14 cellular contexts compared by ENCODE assay signal in genomic region chr1:54350360-54350759, GRCh38. TPM values are rescaled to one million over a fixed set of nuclear protein-coding genes. Genes with fewer than 3 reads are reported as not detected.
DNase-seq lines count a peak whose midpoint lies in the region; ATAC-seq and TF ChIP-seq lines count a peak whose summit lies in the region.
"Had no signal": no experiment of that assay in that cellular context is flagged by ENCODE, and none has a peak within 500 bp of the region (broad histone marks: within the 10 kb centered on the region; RNA-seq: fewer than 3 reads in every experiment).

No MANE protein-coding gene starts in this region.

- H3K4me1 ChIP-seq in HUES6 (ENCODE audit: control insufficient read depth, insufficient read depth, low read length): peaks cover 73% of the 10 kb centered on the region
- H3K4me1 ChIP-seq in transverse colon: peaks cover 0 to 56% (median 41%) of the 10 kb centered on the region in 4 donors
- no peaks in the 10 kb centered on the region for H3K4me1 ChIP-seq in Karpas-422 (ENCODE audit: low read length)

- H4K20me1 ChIP-seq in Karpas-422 (ENCODE audit: insufficient read depth, low read depth, low read length): no peaks in the 10 kb centered on the region

- H3K9ac ChIP-seq in HUES6 (ENCODE audit: low read length) (peak overlapping the region; percentile 15), Karpas-422 (ENCODE audit: low read length) (no peak overlapping the region)
- H3K9ac ChIP-seq: GM23248 had no signal

- DNase-seq in memory B cell (ENCODE audit: low spot score in 2 of 2) (no peak), transverse colon (no peak), AG08395 (ENCODE audit: low spot score) (no peak), Karpas-422 (no peak), HFFc6 (no peak)
- DNase-seq: activated CD4-positive, alpha-beta memory T cell treated with anti-CD3 and anti-CD28 coated beads for 36 hours; activated T-cell treated with anti-CD3 and anti-CD28 coated beads, Interleukin-2, amount 50 U/mL, for 4 hours; GM23248; IMR-90; NCI-H1436; NCI-H345 had no signal

- intact Hi-C loops in transverse colon (cut with DNase I; ENCODE audit: low total_unique reads): no loop called here

- no peak for TF ChIP-seq POLR2A in transverse colon (IDR thresholded peaks at IDR 0.05)

- H3K9me2 ChIP-seq in Karpas-422 (replicated peaks; ENCODE audit: insufficient read depth, low read length): no peaks in the 10 kb centered on the region

- no peak for TF ChIP-seq EP300 in transverse colon (IDR thresholded peaks at IDR 0.05; ENCODE audit: low read depth)

- H3K4me3 Mint-ChIP-seq in memory B cell: no peak overlapping the region
- no peak overlapping the region for H3K4me3 Mint-ChIP-seq in HFFc6
- H3K4me3 Mint-ChIP-seq: activated CD4-positive, alpha-beta memory T cell treated with anti-CD3 and anti-CD28 coated beads for 36 hours; activated T-cell treated with anti-CD3 and anti-CD28 coated beads, Interleukin-2, amount 50 U/mL, for 4 hours; central memory CD8-positive, alpha-beta T cell had no signal

- no peaks in the 10 kb centered on the region for H3K9me3 ChIP-seq in HUES6 (ENCODE audit: control insufficient read depth, insufficient read depth, low read depth, low read length)
- H3K9me3 ChIP-seq in transverse colon: no peaks in the 10 kb centered on the region
- H3K9me3 ChIP-seq in Karpas-422 (ENCODE audit: low read length): no peaks in the 10 kb centered on the region

- in situ Hi-C loops in transverse colon (cut with MboI; ENCODE audit: low pct_ligation_motif_present in 1 of 4, low pct_unique_long_range_greater_than_20kb in 1 of 4, low sequenced_read_pairs in 3 of 4): no loop called here

- WGBS in transverse colon (ENCODE audit: low coverage in 1 of 2), 2 donors: 53 to 60% methylated on average over 1 to 5 of the region's 5 CpGs

- H3K27ac ChIP-seq in HUES6 (ENCODE audit: low read depth, low read length): 0 out of 2 replicates have a peak overlapping the region, but pooled peaks have one; percentile 9
- peak overlapping the region; percentile 92 for H3K27ac ChIP-seq in VCaP
- H3K27ac ChIP-seq in transverse colon: peak overlapping the region; percentile 9 to 68 (median 54)
- H3K27ac ChIP-seq in Karpas-422 (ENCODE audit: low read length): no peak overlapping the region
- H3K27ac ChIP-seq: GM23248 had no signal

- no peak overlapping the region for H3K4me2 ChIP-seq in Karpas-422 (ENCODE audit: low read depth, low read length, poor library complexity, severe bottlenecking)

- no peak for ATAC-seq in memory B cell (ENCODE audit: low read depth)
- ATAC-seq: activated T-cell treated with anti-CD3 and anti-CD28 coated beads, Interleukin-2, amount 50 U/mL, for 4 hours had no signal

- H3K36me3 ChIP-seq in HUES6 (ENCODE audit: control insufficient read depth, insufficient read depth, low read length): 0 out of 2 replicates have a peak, but pooled peaks cover 4% of the 10 kb centered on the region
- no peaks in the 10 kb centered on the region for H3K36me3 ChIP-seq in transverse colon
- H3K36me3 ChIP-seq in Karpas-422 (ENCODE audit: insufficient read depth, low read length): no peaks in the 10 kb centered on the region

- H3K4me3 ChIP-seq in HUES6 (ENCODE audit: low read depth, low read length): no peak overlapping the region
- H3K4me3 ChIP-seq in transverse colon: no peak overlapping the region
- H3K4me3 ChIP-seq in Karpas-422 (ENCODE audit: low read length): no peak overlapping the region
- H3K4me3 ChIP-seq: GM23248 had no signal

- H3K27me3 ChIP-seq in HUES6 (ENCODE audit: control insufficient read depth, insufficient read depth, low read length) (no peaks in the 10 kb centered on the region), transverse colon (no peaks in the 10 kb centered on the region), Karpas-422 (ENCODE audit: low read length) (no peaks in the 10 kb centered on the region)

- H3K27me3 Mint-ChIP-seq in memory B cell: no peaks in the 10 kb centered on the region
- no peaks in the 10 kb centered on the region; the same call in 1 of the 2 replicates for H3K27me3 Mint-ChIP-seq in HFFc6 (ENCODE audit: insufficient read depth)
- H3K27me3 Mint-ChIP-seq: activated CD4-positive, alpha-beta memory T cell treated with anti-CD3 and anti-CD28 coated beads for 36 hours; central memory CD8-positive, alpha-beta T cell had no signal

- H3K9me3 Mint-ChIP-seq in memory B cell (no peaks in the 10 kb centered on the region), HFFc6 (no peaks in the 10 kb centered on the region)
- H3K9me3 Mint-ChIP-seq: activated CD4-positive, alpha-beta memory T cell treated with anti-CD3 and anti-CD28 coated beads for 36 hours; activated T-cell treated with anti-CD3 and anti-CD28 coated beads, Interleukin-2, amount 50 U/mL, for 4 hours; central memory CD8-positive, alpha-beta T cell had no signal

- H3K27ac Mint-ChIP-seq in memory B cell: peak overlapping the region; percentile 25
- H3K27ac Mint-ChIP-seq in HFFc6: no peak overlapping the region
- H3K27ac Mint-ChIP-seq: activated CD4-positive, alpha-beta memory T cell treated with anti-CD3 and anti-CD28 coated beads for 36 hours had no signal

- H2AFZ ChIP-seq in Karpas-422 (ENCODE audit: low read length): no peak overlapping the region
- H2AFZ ChIP-seq: GM23248 had no signal

- H3K79me2 ChIP-seq in Karpas-422 (ENCODE audit: low read length): no peaks in the 10 kb centered on the region

- TF ChIP-seq CTCF in VCaP (conservative IDR thresholded peaks at IDR 0.05) (no peak), transverse colon (IDR thresholded peaks at IDR 0.05) (no peak), HFFc6 (IDR thresholded peaks at IDR 0.05) (no peak)

- H3K36me3 Mint-ChIP-seq in memory B cell (no peaks in the 10 kb centered on the region), HFFc6 (ENCODE audit: low read depth) (peaks cover 5% of the 10 kb centered on the region; the same call in 1 of the 2 replicates)
- H3K36me3 Mint-ChIP-seq: activated CD4-positive, alpha-beta memory T cell treated with anti-CD3 and anti-CD28 coated beads for 36 hours had no signal

- peaks cover 4% of the 10 kb centered on the region for H3K4me1 Mint-ChIP-seq in memory B cell
- peaks cover 33% of the 10 kb centered on the region for H3K4me1 Mint-ChIP-seq in HFFc6 (ENCODE audit: low read depth)

RNA-seq across cellular contexts. Expression of gene SSBP3, which starts 55.8 kb away (rescaled TPM):
- total RNA-seq in transverse colon: 100 to 1,000 TPM in 1 of 4 donors, 10 to 100 TPM in 3; 28.7 to 162 (median 37.0) TPM
- total RNA-seq in Karpas-422 (2014; rRNA removed; shearing (Covaris generic); ENCODE audit: low replicate concordance): 2.4 and 4.7 TPM in 2 replicates
- 10 to 100 TPM; 42.3 to 72.2 (median 58.1) TPM for total RNA-seq in HFFc6 (2021; fragmentation: NEBNext Ultra II Directional; extraction: Animal tissue kit (Norgen Biotek cat#: 25700))
